In the genomic region with DNA sequence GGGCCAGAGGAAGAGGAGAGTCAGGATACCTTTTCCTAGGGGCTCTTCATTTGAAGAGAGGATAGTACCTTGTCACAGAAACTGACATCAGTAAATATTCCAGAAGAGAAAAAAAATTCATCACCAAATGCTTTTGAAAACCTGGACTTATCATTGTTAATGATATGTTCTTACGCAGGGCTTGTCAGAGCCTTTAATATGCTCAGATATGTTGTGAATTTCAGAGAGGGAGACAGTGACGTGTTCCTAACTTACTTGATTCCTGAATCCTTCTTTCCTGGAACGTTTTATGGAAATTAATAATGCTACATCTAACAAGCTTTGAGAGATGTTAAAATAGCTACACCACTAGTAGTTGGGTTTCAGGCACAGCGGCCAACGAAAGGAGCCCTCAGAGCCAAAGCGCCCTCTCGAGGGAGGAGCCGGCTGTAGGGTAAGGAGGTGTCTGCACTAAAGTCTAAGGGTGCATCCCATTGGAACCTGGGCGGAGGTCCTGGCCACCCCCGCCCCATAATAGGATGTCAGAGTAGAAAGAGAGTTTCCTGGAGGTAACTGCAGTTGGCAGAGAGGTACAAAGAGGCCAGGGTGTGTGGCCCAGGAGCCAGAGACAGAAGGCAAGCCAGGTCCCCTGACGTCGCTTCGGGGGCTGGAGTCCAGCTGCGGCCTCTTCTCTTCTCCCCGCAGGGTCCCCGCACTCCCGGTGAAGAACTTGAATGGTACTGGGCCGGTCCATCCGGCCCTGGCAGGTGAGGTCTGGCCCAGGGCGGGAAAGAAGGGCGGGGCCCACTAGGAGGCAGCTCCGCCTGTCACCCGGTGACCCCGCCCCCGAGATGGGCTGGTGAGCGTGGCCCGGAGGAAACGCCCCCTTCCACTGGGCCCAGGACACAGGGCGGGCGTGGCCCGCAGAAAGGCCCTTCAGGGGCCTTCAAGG, we compare ENCODE assay signal across 12 cellular contexts. TPM values are rescaled to one million over a fixed set of nuclear protein-coding genes. Genes with fewer than 3 reads are reported as not detected.
A peak's percentile ranks its signal among the peaks of the same experiment; 100 is the strongest.
DNase-seq lines count a peak whose midpoint lies in the region; ATAC-seq and TF ChIP-seq lines count a peak whose summit lies in the region.
"Had no signal": no experiment of that assay in that cellular context is flagged by ENCODE, and none has a peak within 500 bp of the region (broad histone marks: within the 10 kb centered on the region; RNA-seq: fewer than 3 reads in every experiment).

No MANE protein-coding gene starts in this region.

- RAD21 ChIA-PET in HCT116 (lab: Charles Lee; ENCODE audit: low non-redundant PET in 1 of 2, low total read pairs in 2 of 2, uncharacterized antibody in 2 of 2, unreplicated experiment in 2 of 2): no interaction called here

- TF ChIP-seq CTCF in AG09309 (IDR thresholded peaks at IDR 0.05; ENCODE audit: control insufficient read depth, insufficient read depth, low read depth, low read length, missing control alignments) (peak; percentile 12), HCT116 (IDR thresholded peaks at IDR 0.05 in 2 of 3, conservative IDR thresholded peaks at IDR 0.05 in 1 of 3; ENCODE audit: borderline replicate concordance in 1 of 3, insufficient read depth in 1 of 3, low read depth in 2 of 3, low read length in 2 of 3) (peak; percentile 17 to 32 (median 29); a peak in 3 of 6 replicates)

- peaks cover 4% of the 10 kb centered on the region in 2 donors for H3K36me3 Mint-ChIP-seq in activated T-cell treated with anti-CD3 and anti-CD28 coated beads, Interleukin-2, amount 50 U/mL, for 72 hours (ENCODE audit: insufficient read depth in 2 of 2)

- no peaks in the 10 kb centered on the region for H3K9me2 ChIP-seq in HCT116 (ENCODE audit: insufficient read depth)

- H3K36me3 ChIP-seq in HCT116 (ENCODE audit: control insufficient read depth in 1 of 2, insufficient read depth in 2 of 2, low read length in 2 of 2): no peaks in the 10 kb centered on the region

- no peak for DNase-seq in AG09309 (ENCODE audit: low read depth)
- DNase-seq in HCT116 (ENCODE audit: low read depth, low spot score): no peak
- peak; percentile 39 for DNase-seq in UCSD-AML1 (lab: John Stamatoyannopoulos, UW; ENCODE audit: unreplicated experiment)
- peak; percentile 92 for DNase-seq in islet precursor cell
- DNase-seq in activated T-cell treated with anti-CD3 and anti-CD28 coated beads, Interleukin-2, amount 50 U/mL, for 72 hours: no peak
- no peak for DNase-seq in ACHN
- DNase-seq in effector CD8-positive, alpha-beta T cell (lab: John Stamatoyannopoulos, UW): no peak
- no peak for DNase-seq in MV-4-11 (lab: John Stamatoyannopoulos, UW)
- DNase-seq: activated CD4-positive, alpha-beta T cell treated with anti-CD3 and anti-CD28 coated beads for 4 hours; EL had no signal

- H3K9me3 ChIP-seq in HCT116 (ENCODE audit: control insufficient read depth in 1 of 2, insufficient read depth in 1 of 2, low read depth in 1 of 2, low read length in 2 of 2): no peaks in the 10 kb centered on the region

- peaks cover 2 to 6% of the 10 kb centered on the region in 2 experiments; a peak in 2 of 4 replicates for H3K4me1 ChIP-seq in HCT116 (ENCODE audit: control insufficient read depth in 1 of 2, insufficient read depth in 2 of 2, low read length in 2 of 2)

- no peak for TF ChIP-seq POLR2A in HCT116 (IDR thresholded peaks at IDR 0.05; ENCODE audit: borderline replicate concordance, extremely low read depth, insufficient read depth, insufficient read length)

- peaks cover 0 to 4% of the 10 kb centered on the region in 2 donors for H3K9me3 Mint-ChIP-seq in activated T-cell treated with anti-CD3 and anti-CD28 coated beads, Interleukin-2, amount 50 U/mL, for 72 hours

- no peak overlapping the region for H3K27ac Mint-ChIP-seq in activated T-cell treated with anti-CD3 and anti-CD28 coated beads, Interleukin-2, amount 50 U/mL, for 72 hours

- no peak overlapping the region for H3K27ac ChIP-seq in HCT116 (ENCODE audit: low read depth, low read length)
- H3K27ac ChIP-seq: epithelial cell of prostate had no signal

- H3K4me2 ChIP-seq in HCT116 (ENCODE audit: low read length): peak overlapping the region; percentile 43; the same call in 1 of the 2 replicates

- CTCF ChIA-PET in HCT116 (lab: Charles Lee): interaction anchor here (0.9 kb wide), 1 partner anchor 100 kb away, joined by 3 read pairs; no protein-coding TSS in a partner anchor

- H3K4me1 Mint-ChIP-seq in activated T-cell treated with anti-CD3 and anti-CD28 coated beads, Interleukin-2, amount 50 U/mL, for 72 hours (ENCODE audit: low read depth): peaks cover 58% of the 10 kb centered on the region

- H3K4me3 ChIP-seq in AG09309 (ENCODE audit: control insufficient read depth, low read depth, low read length) (no peak overlapping the region), HCT116 (replicated peaks in 1 of 2; ENCODE audit: low read depth in 1 of 2, low read length in 2 of 2) (no peak overlapping the region)

- H2AFZ ChIP-seq in HCT116 (ENCODE audit: low read depth, low read length, poor library complexity, severe bottlenecking): no peak overlapping the region

- POLR2A ChIA-PET in HCT116 (lab: Charles Lee): interaction anchor here (0.6 kb wide), 1 partner anchor 13 kb away, joined by 3 read pairs; no protein-coding TSS in a partner anchor

- intact Hi-C loops in HCT116 (cut with micrococcal nuclease): no loop called here

- BruUV-seq in HCT116 (replicated peaks; lab: Mats Ljungman, UMichigan): no TSS peak

- peak; percentile 94 for ATAC-seq in HCT116
- no peak for ATAC-seq in activated T-cell treated with anti-CD3 and anti-CD28 coated beads, Interleukin-2, amount 50 U/mL, for 72 hours (replicated peaks in 1 of 2)

- in situ Hi-C loops in ACHN (cut with HindIII; ENCODE audit: low pct_ligation_motif_present, low pct_unique_long_range_greater_than_20kb, low sequenced_read_pairs): no loop called here

- TF ChIP-seq RAD21 in HCT116 (IDR thresholded peaks at IDR 0.05; ENCODE audit: low read depth): peak; percentile 38

- no peaks in the 10 kb centered on the region for H3K27me3 Mint-ChIP-seq in activated T-cell treated with anti-CD3 and anti-CD28 coated beads, Interleukin-2, amount 50 U/mL, for 72 hours (ENCODE audit: low read depth)

- no peaks in the 10 kb centered on the region for H3K79me2 ChIP-seq in HCT116 (ENCODE audit: insufficient read depth, low read length)

- H4K20me1 ChIP-seq in HCT116 (ENCODE audit: insufficient read depth): no peaks in the 10 kb centered on the region

- no peaks in the 10 kb centered on the region; the same call in 1 of the 2 replicates for H3K27me3 ChIP-seq in HCT116 (ENCODE audit: insufficient read depth, low read length)

- peak overlapping the region in 1 of 2 donors; percentile 10 for H3K4me3 Mint-ChIP-seq in activated T-cell treated with anti-CD3 and anti-CD28 coated beads, Interleukin-2, amount 50 U/mL, for 72 hours

- H3K9ac ChIP-seq in HCT116 (ENCODE audit: low read length): no peak overlapping the region

TF ChIP-seq in HCT116, 20 proteins besides CTCF, POLR2A, EP300 and RAD21:
- TF ChIP-seq TCF7L2 (IDR thresholded peaks at IDR 0.05; ENCODE audit: borderline replicate concordance, extremely low read depth, insufficient read depth, insufficient read length) (no peak), ZFX (IDR thresholded peaks at IDR 0.05) (no peak)
- TF ChIP-seq, protein P1, sequence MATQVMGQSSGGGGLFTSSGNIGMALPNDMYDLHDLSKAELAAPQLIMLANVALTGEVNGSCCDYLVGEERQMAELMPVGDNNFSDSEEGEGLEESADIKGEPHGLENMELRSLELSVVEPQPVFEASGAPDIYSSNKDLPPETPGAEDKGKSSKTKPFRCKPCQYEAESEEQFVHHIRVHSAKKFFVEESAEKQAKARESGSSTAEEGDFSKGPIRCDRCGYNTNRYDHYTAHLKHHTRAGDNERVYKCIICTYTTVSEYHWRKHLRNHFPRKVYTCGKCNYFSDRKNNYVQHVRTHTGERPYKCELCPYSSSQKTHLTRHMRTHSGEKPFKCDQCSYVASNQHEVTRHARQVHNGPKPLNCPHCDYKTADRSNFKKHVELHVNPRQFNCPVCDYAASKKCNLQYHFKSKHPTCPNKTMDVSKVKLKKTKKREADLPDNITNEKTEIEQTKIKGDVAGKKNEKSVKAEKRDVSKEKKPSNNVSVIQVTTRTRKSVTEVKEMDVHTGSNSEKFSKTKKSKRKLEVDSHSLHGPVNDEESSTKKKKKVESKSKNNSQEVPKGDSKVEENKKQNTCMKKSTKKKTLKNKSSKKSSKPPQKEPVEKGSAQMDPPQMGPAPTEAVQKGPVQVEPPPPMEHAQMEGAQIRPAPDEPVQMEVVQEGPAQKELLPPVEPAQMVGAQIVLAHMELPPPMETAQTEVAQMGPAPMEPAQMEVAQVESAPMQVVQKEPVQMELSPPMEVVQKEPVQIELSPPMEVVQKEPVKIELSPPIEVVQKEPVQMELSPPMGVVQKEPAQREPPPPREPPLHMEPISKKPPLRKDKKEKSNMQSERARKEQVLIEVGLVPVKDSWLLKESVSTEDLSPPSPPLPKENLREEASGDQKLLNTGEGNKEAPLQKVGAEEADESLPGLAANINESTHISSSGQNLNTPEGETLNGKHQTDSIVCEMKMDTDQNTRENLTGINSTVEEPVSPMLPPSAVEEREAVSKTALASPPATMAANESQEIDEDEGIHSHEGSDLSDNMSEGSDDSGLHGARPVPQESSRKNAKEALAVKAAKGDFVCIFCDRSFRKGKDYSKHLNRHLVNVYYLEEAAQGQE (IDR thresholded peaks at IDR 0.05; ENCODE audit: low read depth): no peak

RNA-seq across cellular contexts. Expression of gene DTX1, which starts 36.2 kb away (rescaled TPM):
- not detected for total RNA-seq in HCT116 (2021; ENCODE audit: unreplicated experiment)
- 0.55 and 0.62 TPM in 2 replicates for polyA plus RNA-seq in HCT116 (2012)
- total RNA-seq in activated T-cell treated with anti-CD3 and anti-CD28 coated beads, Interleukin-2, amount 50 U/mL, for 72 hours: 10 to 100 TPM; 17.6 to 18.0 TPM

RNA-seq across cellular contexts. Expression of gene RASAL1, which starts 42.8 kb away (rescaled TPM):
- 16.0 TPM for total RNA-seq in HCT116 (2021; ENCODE audit: unreplicated experiment)
- 11.2 and 11.7 TPM in 2 replicates for polyA plus RNA-seq in HCT116 (2012)
- 10 to 100 TPM in 1 of 2 donors, 1 to 10 TPM in 1; 6.7 to 13.4 TPM for total RNA-seq in activated T-cell treated with anti-CD3 and anti-CD28 coated beads, Interleukin-2, amount 50 U/mL, for 72 hours
- total RNA-seq: HT1080 had no signal

RNA-seq across cellular contexts. Expression of gene CFAP73, which starts 56.8 kb away (rescaled TPM):
- 0.34 TPM for total RNA-seq in HCT116 (2021; ENCODE audit: unreplicated experiment)
- 0.17 and 0.40 TPM in 2 replicates for polyA plus RNA-seq in HCT116 (2012)
- 1 to 10 TPM; 2.0 to 2.1 TPM for total RNA-seq in activated T-cell treated with anti-CD3 and anti-CD28 coated beads, Interleukin-2, amount 50 U/mL, for 72 hours
- total RNA-seq: HT1080 had no signal

Comparison
In these comparisons a context has a peak if more than half of its experiments do, and no peak if none do; other contexts are left out.
1. DNase-seq: peak in UCSD-AML1 (single experiment) and islet precursor cell (single experiment); none in AG09309 (single experiment), HCT116 (single experiment), activated T-cell treated with anti-CD3 and anti-CD28 coated beads, Interleukin-2, amount 50 U/mL, for 72 hours (0 of 2), ACHN (single experiment), effector CD8-positive, alpha-beta T cell (single experiment) and MV-4-11 (single experiment).
2. RNA of gene DTX1, which starts 36.2 kb away (total RNA-seq): 17.6 to 18.0 TPM in activated T-cell treated with anti-CD3 and anti-CD28 coated beads, Interleukin-2, amount 50 U/mL, for 72 hours; not detected in HCT116 (single experiment); every median in the first group is over 10 times any median in the second.